In the genomic region with DNA sequence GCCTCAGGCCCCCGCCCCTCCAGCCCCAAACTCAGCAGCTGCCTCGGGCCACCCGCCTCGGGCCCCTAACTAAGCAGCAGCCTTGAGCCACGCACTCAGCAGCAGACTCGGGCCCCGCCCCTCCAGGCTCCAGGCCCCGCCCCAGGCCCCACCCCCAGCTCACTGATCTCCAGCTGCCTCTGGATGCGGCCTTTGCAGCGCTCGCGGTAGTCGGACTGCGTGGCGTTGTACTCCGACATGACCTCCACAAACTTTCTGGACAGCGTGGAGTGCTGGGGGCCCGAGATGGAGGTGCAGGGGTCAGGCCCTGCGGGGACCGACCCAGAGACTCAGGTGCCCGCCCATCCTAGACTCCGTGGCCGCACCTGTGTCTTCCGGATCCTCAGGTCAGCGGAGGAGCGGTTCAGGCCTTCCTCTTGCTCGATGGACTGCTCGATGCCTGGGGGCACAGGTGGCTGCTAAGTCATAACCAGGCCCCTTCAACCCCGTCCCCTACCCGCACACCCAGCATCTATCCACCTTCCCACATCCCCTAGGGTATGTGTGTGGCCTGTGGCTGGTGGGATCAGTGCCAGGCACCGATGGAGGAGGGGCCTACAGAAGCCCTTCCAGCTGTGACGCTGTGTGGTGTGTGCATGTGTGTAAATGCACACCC, we compare ENCODE assay signal across 8 cellular contexts. TPM values are rescaled to one million over a fixed set of nuclear protein-coding genes. Genes with fewer than 3 reads are reported as not detected.
DNase-seq lines count a peak whose midpoint lies in the region; ATAC-seq and TF ChIP-seq lines count a peak whose summit lies in the region.

No MANE protein-coding gene starts in this region.

- DNase-seq in NT2/D1 (ENCODE audit: low read depth, low spot score) (no peak), coronary artery (ENCODE audit: low spot score) (no peak), MG63 (no peak), AML-193 (lab: John Stamatoyannopoulos, UW) (no peak), NCI-H524 (lab: John Stamatoyannopoulos, UW) (no peak)

- peak overlapping the region in 4 of 11 experiments; percentile 49 to 73 (median 68); a peak in 7 of 22 replicates for H3K9ac ChIP-seq in BLaER1 treated with 17β-estradiol and CSF1 and Interleukin-3, amounts not matched to agents 10 nM and 100 nM
- H3K9ac ChIP-seq in NT2/D1 (ENCODE audit: insufficient read length, low read depth) (peak overlapping the region; percentile 74), mucosa of rectum (ENCODE audit: low read depth in 1 of 2, low read length in 2 of 2) (peak overlapping the region in 1 of 2 donors; percentile 43)

- TF ChIP-seq CTCF in coronary artery (IDR thresholded peaks at IDR 0.05), result no peak

- peaks cover 0 to 73% (median 10%) of the 10 kb centered on the region in 11 experiments; a peak in 13 of 22 replicates for H3K27me3 ChIP-seq in BLaER1 treated with 17β-estradiol and CSF1 and Interleukin-3, amounts not matched to agents 10 nM and 100 nM
- H3K27me3 ChIP-seq in NT2/D1 (ENCODE audit: insufficient read depth, insufficient read length) (no peaks in the 10 kb centered on the region), mucosa of rectum (ENCODE audit: control insufficient read depth in 2 of 2, insufficient read depth in 2 of 2, low read length in 2 of 2) (no peaks in the 10 kb centered on the region), MG63 (no peaks in the 10 kb centered on the region)

- H3K4me3 ChIP-seq in BLaER1 treated with 17β-estradiol and CSF1 and Interleukin-3, amounts not matched to agents 10 nM and 100 nM, result peak overlapping the region in 3 of 10 experiments; percentile 16 to 52 (median 26); a peak in 4 of 20 replicates
- H3K4me3 ChIP-seq in NT2/D1 (ENCODE audit: insufficient read length, low read depth), result no peak overlapping the region
- H3K4me3 ChIP-seq in coronary artery, result peak overlapping the region; percentile 46
- no peak overlapping the region for H3K4me3 ChIP-seq in mucosa of rectum (ENCODE audit: low read length in 2 of 2)
- H3K4me3 ChIP-seq in MG63, result no peak overlapping the region

- H3K9me3 ChIP-seq in BLaER1 treated with 17β-estradiol and CSF1 and Interleukin-3, amounts not matched to agents 10 nM and 100 nM (replicated peaks in 1 of 11), result no peaks in the 10 kb centered on the region
- H3K9me3 ChIP-seq in NT2/D1 (ENCODE audit: insufficient read depth, low read length) (no peaks in the 10 kb centered on the region), mucosa of rectum (ENCODE audit: control insufficient read depth in 2 of 2, low read length in 2 of 2) (no peaks in the 10 kb centered on the region), MG63 (no peaks in the 10 kb centered on the region)

- peak overlapping the region; percentile 66 to 98 (median 91) for H3K4me2 ChIP-seq in BLaER1 treated with 17β-estradiol and CSF1 and Interleukin-3, amounts not matched to agents 10 nM and 100 nM

- ATAC-seq in HG03442 (IDR thresholded peaks at IDR 0.05; ENCODE audit: unreplicated experiment), result no peak

- H3K36me3 ChIP-seq in BLaER1 treated with 17β-estradiol and CSF1 and Interleukin-3, amounts not matched to agents 10 nM and 100 nM, result peaks cover 5 to 26% (median 7%) of the 10 kb centered on the region in 11 experiments; a peak in 19 of 22 replicates
- H3K36me3 ChIP-seq in NT2/D1 (ENCODE audit: insufficient read depth, insufficient read length, low read length) (peaks cover 63% of the 10 kb centered on the region), mucosa of rectum (ENCODE audit: control insufficient read depth in 2 of 2, insufficient read depth in 2 of 2, low read length in 2 of 2) (peaks cover 2 to 4% of the 10 kb centered on the region in 2 donors), MG63 (no peaks in the 10 kb centered on the region)

- H4K20me1 ChIP-seq in BLaER1 treated with 17β-estradiol and CSF1 and Interleukin-3, amounts not matched to agents 10 nM and 100 nM, result peaks cover 4 to 92% (median 81%) of the 10 kb centered on the region in 11 experiments; a peak in 20 of 22 replicates

- peaks cover 43 to 85% (median 79%) of the 10 kb centered on the region in 10 experiments for H3K4me1 ChIP-seq in BLaER1 treated with 17β-estradiol and CSF1 and Interleukin-3, amounts not matched to agents 10 nM and 100 nM
- H3K4me1 ChIP-seq in NT2/D1 (ENCODE audit: insufficient read depth, insufficient read length) (peaks cover 20% of the 10 kb centered on the region), mucosa of rectum (ENCODE audit: control insufficient read depth in 2 of 2, insufficient read depth in 2 of 2, low read length in 2 of 2) (peaks cover 4 to 19% of the 10 kb centered on the region in 2 donors)

- peak overlapping the region in 2 of 11 experiments; percentile 68 to 70; a peak in 5 of 22 replicates for H3K27ac ChIP-seq in BLaER1 treated with 17β-estradiol and CSF1 and Interleukin-3, amounts not matched to agents 10 nM and 100 nM
- H3K27ac ChIP-seq in coronary artery (peak overlapping the region in 1 of 2 donors; percentile 47), mucosa of rectum (ENCODE audit: low read depth in 2 of 2, low read length in 2 of 2) (peak overlapping the region; percentile 37 to 43)

RNA-seq across cellular contexts. Expression of gene STX1A, which starts 15.4 kb away (rescaled TPM):
- 3.8 and 7.8 TPM in 2 replicates for total RNA-seq in MG63 (2014; rRNA removed; shearing (Covaris generic); ENCODE audit: low replicate concordance)

RNA-seq across cellular contexts. Expression of gene BUD23, which starts 20.7 kb away (rescaled TPM):
- total RNA-seq in MG63 (2014; rRNA removed; shearing (Covaris generic); ENCODE audit: low replicate concordance), result 88.8 and 104 TPM in 2 replicates

RNA-seq across cellular contexts. Expression of gene DNAJC30, which starts 20.9 kb away (rescaled TPM):
- total RNA-seq in MG63 (2014; rRNA removed; shearing (Covaris generic); ENCODE audit: low replicate concordance), result 5.6 and 6.8 TPM in 2 replicates

RNA-seq across cellular contexts. Expression of gene ABHD11, which starts 34.5 kb away (rescaled TPM):
- total RNA-seq in MG63 (2014; rRNA removed; shearing (Covaris generic); ENCODE audit: low replicate concordance), result 5.0 and 16.7 TPM in 2 replicates

RNA-seq across cellular contexts. Expression of gene VPS37D, which starts 36.5 kb away (rescaled TPM):
- total RNA-seq in MG63 (2014; rRNA removed; shearing (Covaris generic); ENCODE audit: low replicate concordance), result 1.4 and 2.6 TPM in 2 replicates
